In the genomic region with DNA sequence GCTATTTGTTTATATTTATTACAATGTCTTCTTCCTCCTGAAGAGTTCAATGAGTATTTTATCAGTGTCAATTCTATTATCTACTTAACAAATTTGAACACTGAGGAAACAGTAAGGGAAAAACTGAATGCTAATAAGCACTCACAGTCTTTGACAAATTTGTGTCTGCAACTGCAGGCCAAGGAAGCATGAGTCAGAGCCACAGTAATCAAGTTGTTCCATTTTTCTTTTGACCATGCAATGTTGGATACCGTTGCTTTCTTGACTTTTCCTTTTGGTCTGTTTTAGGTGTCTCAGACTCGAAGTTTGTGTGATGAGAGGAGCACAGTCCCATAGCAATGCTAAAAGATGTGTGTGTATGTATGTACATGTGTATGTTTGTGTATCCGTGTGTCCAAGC, we compare ENCODE assay signal across 18 cellular contexts.
"Had no signal": no experiment of that assay in that cellular context is flagged by ENCODE, and none has a peak within 500 bp of the region (broad histone marks: within the 10 kb centered on the region; RNA-seq: fewer than 3 reads in every experiment).

No MANE protein-coding gene starts in this region.

- H3K27me3 ChIP-seq: esophagus squamous epithelium, hepatocyte, ovary, right atrium auricular region, sigmoid colon had no signal

- H3K9me3 Mint-ChIP-seq: dendritic cell treated with granulocyte-macrophage colony-stimulating factor and Interleukin-4, amounts not matched to agents 40 ng/mL and 50 ng/mL, for 4 days; effector memory CD8-positive, alpha-beta T cell; neural crest cell had no signal

- H3K4me3 ChIP-seq: esophagus squamous epithelium, hepatocyte, ovary, right atrium auricular region, sigmoid colon, skin epidermis had no signal

- H3K4me1 ChIP-seq: esophagus squamous epithelium, right atrium auricular region, sigmoid colon had no signal

- H3K27me3 Mint-ChIP-seq: dendritic cell treated with granulocyte-macrophage colony-stimulating factor and Interleukin-4, amounts not matched to agents 40 ng/mL and 50 ng/mL, for 4 days; effector memory CD8-positive, alpha-beta T cell; naive thymus-derived CD4-positive, alpha-beta T cell had no signal

- H3K9me3 ChIP-seq: esophagus squamous epithelium, ovary, right atrium auricular region, sigmoid colon had no signal

- H3K79me2 ChIP-seq: hepatocyte had no signal

- H3K36me3 ChIP-seq: esophagus squamous epithelium, ovary, right atrium auricular region, sigmoid colon had no signal

- FAIRE-seq: colon had no signal

- DNase-seq: effector memory CD8-positive, alpha-beta T cell; esophagus squamous epithelium; foreskin fibroblast; head of caudate nucleus; left colon; mammary epithelial cell; naive thymus-derived CD4-positive, alpha-beta T cell; ovary; sigmoid colon; stimulated activated CD4-positive, alpha-beta T cell treated with anti-CD3 and anti-CD28 coated beads, Interleukin-2, amount 100 ng/mL, for 24 hours; stimulated activated naive CD4-positive, alpha-beta T cell; trophoblast cell had no signal

- ATAC-seq: effector memory CD8-positive, alpha-beta T cell; left colon; naive thymus-derived CD4-positive, alpha-beta T cell had no signal

- H3K36me3 Mint-ChIP-seq: naive thymus-derived CD4-positive, alpha-beta T cell had no signal

- H3K27ac ChIP-seq: esophagus squamous epithelium, hepatocyte, ovary, right atrium auricular region, sigmoid colon, skin epidermis had no signal

- H3K4me2 ChIP-seq: hepatocyte had no signal

- H3K4me1 Mint-ChIP-seq: naive thymus-derived CD4-positive, alpha-beta T cell; neural crest cell had no signal

- H3K27ac Mint-ChIP-seq: dendritic cell treated with granulocyte-macrophage colony-stimulating factor and Interleukin-4, amounts not matched to agents 40 ng/mL and 50 ng/mL, for 4 days; effector memory CD8-positive, alpha-beta T cell; naive thymus-derived CD4-positive, alpha-beta T cell had no signal

- H2AFZ ChIP-seq: hepatocyte had no signal

- H3K4me3 Mint-ChIP-seq: dendritic cell treated with granulocyte-macrophage colony-stimulating factor and Interleukin-4, amounts not matched to agents 40 ng/mL and 50 ng/mL, for 4 days; effector memory CD8-positive, alpha-beta T cell; naive thymus-derived CD4-positive, alpha-beta T cell; neural crest cell had no signal
